7 cellular contexts compared by ENCODE assay signal in genomic region chr11:94494200-94494545, GRCh38. TPM values are rescaled to one million over a fixed set of nuclear protein-coding genes. Genes with fewer than 3 reads are reported as not detected.
A peak's percentile ranks its signal among the peaks of the same experiment; 100 is the strongest.
DNase-seq lines count a peak whose midpoint lies in the region; ATAC-seq and TF ChIP-seq lines count a peak whose summit lies in the region.
"Had no signal": no experiment of that assay in that cellular context is flagged by ENCODE, and none has a peak within 500 bp of the region (broad histone marks: within the 10 kb centered on the region; RNA-seq: fewer than 3 reads in every experiment).

No MANE protein-coding gene starts in this region.

- peak; percentile 83 for ATAC-seq in GM23338

- H3K4me3 ChIP-seq in BLaER1 (peak overlapping the region; percentile 85), GM23338 (peak overlapping the region; percentile 61), SU-DHL-6 (ENCODE audit: insufficient read depth, low read length, poor library complexity, severe bottlenecking) (peak overlapping the region; percentile 92)

- H3K9ac ChIP-seq in BLaER1, result peak overlapping the region; percentile 95
- H3K9ac ChIP-seq in SU-DHL-6 (ENCODE audit: low read length), result peak overlapping the region; percentile 79

- H3K27me3 ChIP-seq in BLaER1, result no peaks in the 10 kb centered on the region
- no peaks in the 10 kb centered on the region for H3K27me3 ChIP-seq in GM23338 (ENCODE audit: insufficient read depth)
- no peaks in the 10 kb centered on the region for H3K27me3 ChIP-seq in SU-DHL-6 (ENCODE audit: low read length)

- H3K27me3 Mint-ChIP-seq in GM23338 (ENCODE audit: insufficient read depth, low read depth, poor library complexity), result no peaks in the 10 kb centered on the region
- H3K27me3 Mint-ChIP-seq in immature natural killer cell (ENCODE audit: low read depth in 3 of 3), result peaks cover 0 to 9% (median 8%) of the 10 kb centered on the region in 3 donors

- H3K27ac Mint-ChIP-seq in GM23338 (peak overlapping the region; percentile 100), immature natural killer cell (peak overlapping the region; percentile 93 to 98 (median 96))

- no peaks in the 10 kb centered on the region for H3K9me2 ChIP-seq in GM23338 (ENCODE audit: insufficient read depth)
- no peaks in the 10 kb centered on the region for H3K9me2 ChIP-seq in SU-DHL-6 (replicated peaks; ENCODE audit: insufficient read depth, low read length)

- H3K27ac ChIP-seq in BLaER1 (peak overlapping the region; percentile 90), GM23338 (ENCODE audit: low read depth) (peak overlapping the region; percentile 71; the same call in 1 of the 2 replicates), SU-DHL-6 (ENCODE audit: low read depth, low read length) (0 out of 2 replicates have a peak overlapping the region, but pooled peaks have one; percentile 8)

- H3K4me1 ChIP-seq in BLaER1 (peaks cover 29% of the 10 kb centered on the region), GM23338 (ENCODE audit: insufficient read depth) (peaks cover 12% of the 10 kb centered on the region; the same call in 1 of the 2 replicates)

- H3K79me2 ChIP-seq in GM23338 (replicated peaks; ENCODE audit: insufficient read depth) (peaks cover 27% of the 10 kb centered on the region), SU-DHL-6 (ENCODE audit: insufficient read depth, low read length) (peaks cover 48% of the 10 kb centered on the region)

- DNase-seq in GM23338 (ENCODE audit: low spot score), result no peak
- no peak for DNase-seq in immature natural killer cell
- DNase-seq in NCI-H2081 treated with DMSO at 0.1 percent for 48 hours (lab: John Stamatoyannopoulos, UW), result no peak
- no peak for DNase-seq in DMS153 (lab: John Stamatoyannopoulos, UW)

- H2AFZ ChIP-seq in GM23338, result no peak overlapping the region; the same call in 1 of the 2 replicates
- peak overlapping the region; percentile 78 for H2AFZ ChIP-seq in SU-DHL-6 (ENCODE audit: low read depth, low read length, severe bottlenecking)

- H3K36me3 ChIP-seq in BLaER1, result peaks cover 43% of the 10 kb centered on the region
- no peaks in the 10 kb centered on the region for H3K36me3 ChIP-seq in GM23338 (ENCODE audit: insufficient read depth)
- peaks cover 25% of the 10 kb centered on the region; the same call in 1 of the 2 replicates for H3K36me3 ChIP-seq in SU-DHL-6 (ENCODE audit: low read length)

- H3K4me2 ChIP-seq in BLaER1 (peak overlapping the region; percentile 87), GM23338 (peak overlapping the region; percentile 85), SU-DHL-6 (ENCODE audit: low read depth, low read length, poor library complexity, severe bottlenecking) (peak overlapping the region; percentile 92)

- H3K36me3 Mint-ChIP-seq in GM23338 (ENCODE audit: low read depth) (peaks cover 15% of the 10 kb centered on the region), immature natural killer cell (peaks cover 8 to 29% (median 17%) of the 10 kb centered on the region in 3 donors)

- H3K9me3 ChIP-seq in BLaER1 (no peaks in the 10 kb centered on the region), SU-DHL-6 (ENCODE audit: insufficient read depth, low read length) (no peaks in the 10 kb centered on the region)

- H3K4me3 Mint-ChIP-seq in GM23338 (peak overlapping the region; percentile 98), immature natural killer cell (peak overlapping the region; percentile 95 to 98 (median 97))

- peaks cover 9% of the 10 kb centered on the region; the same call in 1 of the 3 replicates for H3K4me1 Mint-ChIP-seq in GM23338
- H3K4me1 Mint-ChIP-seq in immature natural killer cell, result peaks cover 32 to 47% of the 10 kb centered on the region in 2 donors

- H4K20me1 ChIP-seq in BLaER1 (peaks cover 18% of the 10 kb centered on the region; the same call in 1 of the 2 replicates), GM23338 (replicated peaks; ENCODE audit: insufficient read depth) (no peaks in the 10 kb centered on the region), SU-DHL-6 (ENCODE audit: low read depth, low read length) (peaks cover 10% of the 10 kb centered on the region; the same call in 1 of the 2 replicates)

- H3K9me3 Mint-ChIP-seq in GM23338, result no peaks in the 10 kb centered on the region
- no peaks in the 10 kb centered on the region for H3K9me3 Mint-ChIP-seq in immature natural killer cell

- H3F3A ChIP-seq in GM23338 (replicated peaks; ENCODE audit: low read depth), result no peaks in the 10 kb centered on the region
- H3F3A ChIP-seq in SU-DHL-6 (ENCODE audit: insufficient read depth), result 0 out of 2 replicates have a peak, but pooled peaks cover 4% of the 10 kb centered on the region

- TF ChIP-seq CTCF in GM23338 (conservative IDR thresholded peaks at IDR 0.05; ENCODE audit: low read depth in 2 of 2) (no peak), SU-DHL-6 (IDR thresholded peaks at IDR 0.05; ENCODE audit: insufficient read depth, low read length, poor library complexity, severe bottlenecking) (no peak)

TF ChIP-seq in GM23338, 12 proteins besides CTCF, POLR2A, EP300 and RAD21:
- TF ChIP-seq REST (IDR thresholded peaks at IDR 0.05; ENCODE audit: unreplicated experiment) (no peak), STAT1 (IDR thresholded peaks at IDR 0.05; ENCODE audit: unreplicated experiment) (no peak), CREB1 (CRISPR knock-in tag; IDR thresholded peaks at IDR 0.05; ENCODE audit: low read depth) (no peak)

RNA-seq across cellular contexts. Expression of gene ANKRD49, which starts 0.4 kb away (rescaled TPM):
- total RNA-seq in GM23338 (2014; rRNA removed; shearing (Covaris generic)), result 16.0 and 16.6 TPM in 2 replicates
- polyA plus RNA-seq in GM23338 (2016; fragmentation: Nextera tagmentation; extraction: Ambion mirVana) (30.4 and 35.2 TPM in 2 replicates), immature natural killer cell (10 to 100 TPM; 19.4 to 26.4 (median 19.9) TPM)

RNA-seq across cellular contexts. Expression of gene MRE11, which starts 0.5 kb away (rescaled TPM):
- total RNA-seq in GM23338 (2014; rRNA removed; shearing (Covaris generic)), result 36.5 and 38.5 TPM in 2 replicates
- polyA plus RNA-seq in GM23338 (2016; fragmentation: Nextera tagmentation; extraction: Ambion mirVana) (17.3 and 23.3 TPM in 2 replicates), immature natural killer cell (10 to 100 TPM in 1 of 3 donors, 1 to 10 TPM in 2; 9.1 to 20.1 (median 9.6) TPM)

RNA-seq across cellular contexts. Expression of gene C11orf97, which starts 18.1 kb away (rescaled TPM):
- not detected in 2 replicates for total RNA-seq in GM23338 (2014; rRNA removed; shearing (Covaris generic))
- polyA plus RNA-seq in GM23338 (2016; fragmentation: Nextera tagmentation; extraction: Ambion mirVana) (not detected in 2 replicates), immature natural killer cell (not detected)
- total RNA-seq: RPMI7951 had no signal

RNA-seq across cellular contexts. Expression of gene FUT4, which starts 49.5 kb away (rescaled TPM):
- total RNA-seq in GM23338 (2014; rRNA removed; shearing (Covaris generic)), result 6.5 and 7.4 TPM in 2 replicates
- polyA plus RNA-seq in GM23338 (2016; fragmentation: Nextera tagmentation; extraction: Ambion mirVana) (2.3 and 2.4 TPM in 2 replicates), immature natural killer cell (1 to 10 TPM; 1.3 to 2.4 (median 1.4) TPM)

Comparison
In these comparisons a context has a peak if more than half of its experiments do, and no peak if none do; other contexts are left out.
1. H3K27ac ChIP-seq: peak in every context shown above with its lines; median percentile 90 in BLaER1; 71 in GM23338; 8 in SU-DHL-6.